11 cellular contexts compared by ENCODE assay signal in the genomic region with DNA sequence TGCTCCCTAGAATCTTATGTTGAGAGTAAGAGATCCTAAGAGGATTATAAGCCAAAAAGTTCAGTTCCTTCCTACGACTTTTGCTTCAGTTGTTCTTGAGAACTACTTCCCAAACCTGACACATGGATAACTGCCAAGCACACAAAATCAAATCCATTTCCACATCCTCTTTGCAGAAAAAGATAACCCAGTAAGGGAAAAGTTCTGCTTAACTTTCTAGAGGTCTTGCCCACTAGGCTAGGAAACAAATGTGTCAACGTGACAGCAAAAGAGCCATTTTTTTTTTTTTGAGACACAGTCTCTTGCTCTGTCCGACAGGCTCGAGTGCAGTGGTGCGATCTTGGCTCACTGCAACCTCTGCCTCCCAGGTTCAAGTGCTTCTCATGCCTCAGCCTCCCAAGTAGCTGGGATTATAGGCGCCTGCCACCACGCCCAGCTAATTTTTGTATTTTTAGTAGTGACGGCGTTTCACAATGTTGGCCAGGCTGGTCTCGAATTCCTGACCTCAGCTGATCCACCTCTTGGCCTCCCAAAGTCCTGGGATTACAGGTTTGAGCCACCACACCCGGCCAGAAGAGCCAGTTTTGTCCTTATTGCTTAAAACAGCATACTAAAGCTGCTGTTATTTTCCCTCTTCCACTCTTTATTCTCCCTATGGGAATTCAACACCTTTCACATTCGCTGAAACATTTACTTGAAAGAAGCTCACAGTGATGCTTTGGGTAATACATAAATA. TPM values are rescaled to one million over a fixed set of nuclear protein-coding genes. Genes with fewer than 3 reads are reported as not detected.
DNase-seq lines count a peak whose midpoint lies in the region; ATAC-seq, FAIRE-seq and TF ChIP-seq lines count a peak whose summit lies in the region.
"Had no signal": no experiment of that assay in that cellular context is flagged by ENCODE, and none has a peak within 500 bp of the region (broad histone marks: within the 10 kb centered on the region; RNA-seq: fewer than 3 reads in every experiment).

No MANE protein-coding gene starts in this region.

- TF ChIP-seq RAD21 in K562 (CRISPR knock-in tag; conservative IDR thresholded peaks at IDR 0.05 in 1 of 2, IDR thresholded peaks at IDR 0.05 in 1 of 2), result no peak

- no TSS peak for BruUV-seq in K562 (replicated peaks; lab: Mats Ljungman, UMichigan)

- H3K9me3 ChIP-seq in K562 (replicated peaks; ENCODE audit: control insufficient read depth, insufficient read depth, low read depth, low read length), result no peaks in the 10 kb centered on the region
- no peaks in the 10 kb centered on the region for H3K9me3 ChIP-seq in right atrium auricular region

- peak overlapping the region in 2 of 3 donors; percentile 32 to 43 for H3K27ac Mint-ChIP-seq in IgD-negative memory B cell
- H3K27ac Mint-ChIP-seq in stimulated activated effector memory CD8-positive, alpha-beta T cell treated with anti-CD3 and anti-CD28 coated beads, Interleukin-12 subunit alpha, Interleukin-12 subunit beta, amount 100 ng/mL, for 72 hours, result peak overlapping the region; percentile 23

- DNase-seq in K562 (ENCODE audit: extremely low read depth in 1 of 4, low spot score in 3 of 4) (no peak), right atrium auricular region (ENCODE audit: low spot score) (no peak), middle frontal gyrus (ENCODE audit: extremely low spot score, low spot score) (no peak), epidermal melanocyte (ENCODE audit: insufficient read length, low spot score) (no peak)
- DNase-seq in stimulated activated effector memory CD8-positive, alpha-beta T cell treated with anti-CD3 and anti-CD28 coated beads, Interleukin-12 subunit alpha, Interleukin-12 subunit beta, amount 100 ng/mL, for 72 hours (ENCODE audit: low spot score in 2 of 2), result no peak
- DNase-seq: caudate nucleus; hypothalamus; stimulated activated CD4-positive, alpha-beta T cell treated with anti-CD3 and anti-CD28 coated beads, Interleukin-4, amount 100 ng/mL, for 24 hours had no signal

- peak overlapping the region in 2 of 4 donors; percentile 23 to 42 for H3K4me3 Mint-ChIP-seq in IgD-negative memory B cell
- peak overlapping the region; percentile 8 for H3K4me3 Mint-ChIP-seq in stimulated activated effector memory CD8-positive, alpha-beta T cell treated with anti-CD3 and anti-CD28 coated beads, Interleukin-12 subunit alpha, Interleukin-12 subunit beta, amount 100 ng/mL, for 72 hours

- H3K79me2 ChIP-seq in K562 (ENCODE audit: control insufficient read depth, insufficient read depth, low read length), result peaks cover 100% of the 10 kb centered on the region

- POLR2A ChIA-PET in K562 (lab: Yijun Ruan, JAX), result interaction anchor here (0.7 to 2.1 kb wide), 10 partner anchors 8 to 73 kb away, joined by 3 to 13 read pairs (median 4); no protein-coding TSS in a partner anchor

- H3K27me3 ChIP-seq in K562 (ENCODE audit: control insufficient read depth in 2 of 2, insufficient read depth in 2 of 2, low read length in 2 of 2) (no peaks in the 10 kb centered on the region), right atrium auricular region (no peaks in the 10 kb centered on the region)

- FAIRE-seq in K562 (lab: Jason Lieb, UNC), result no peak
- FAIRE-seq: H1 had no signal

- H3K9me1 ChIP-seq in K562 (ENCODE audit: control insufficient read depth, insufficient read depth, low read length), result peaks cover 4% of the 10 kb centered on the region

- peak overlapping the region in 1 of 2 experiments; percentile 15; a peak in 1 of 4 replicates for H3K9ac ChIP-seq in K562 (ENCODE audit: insufficient read depth in 1 of 2, low read depth in 2 of 2, low read length in 2 of 2)

- in situ Hi-C loops in K562 (cut with MboI), result no loop called here

- no peak for TF ChIP-seq EP300 in K562 (IDR thresholded peaks at IDR 0.05; ENCODE audit: low read length)

- peaks cover 2% of the 10 kb centered on the region for H3K36me3 Mint-ChIP-seq in IgD-negative memory B cell
- H3K36me3 Mint-ChIP-seq in stimulated activated effector memory CD8-positive, alpha-beta T cell treated with anti-CD3 and anti-CD28 coated beads, Interleukin-12 subunit alpha, Interleukin-12 subunit beta, amount 100 ng/mL, for 72 hours, result peaks cover 89% of the 10 kb centered on the region

- no peaks in the 10 kb centered on the region for H3K9me3 Mint-ChIP-seq in IgD-negative memory B cell
- H3K9me3 Mint-ChIP-seq in stimulated activated effector memory CD8-positive, alpha-beta T cell treated with anti-CD3 and anti-CD28 coated beads, Interleukin-12 subunit alpha, Interleukin-12 subunit beta, amount 100 ng/mL, for 72 hours, result no peaks in the 10 kb centered on the region

- H2AFZ ChIP-seq in K562 (ENCODE audit: low read depth, low read length), result no peak overlapping the region

- H3K4me1 Mint-ChIP-seq in IgD-negative memory B cell, result peaks cover 44 to 64% (median 55%) of the 10 kb centered on the region in 3 donors
- peaks cover 74% of the 10 kb centered on the region for H3K4me1 Mint-ChIP-seq in stimulated activated effector memory CD8-positive, alpha-beta T cell treated with anti-CD3 and anti-CD28 coated beads, Interleukin-12 subunit alpha, Interleukin-12 subunit beta, amount 100 ng/mL, for 72 hours

- no peak for TF ChIP-seq POLR2A in K562 (conservative IDR thresholded peaks at IDR 0.05)

- CTCF ChIA-PET in K562 (lab: Yijun Ruan, JAX; ENCODE audit: low intra/inter-chr PET ratio), result no interaction called here

- H4K20me1 ChIP-seq in K562 (replicated peaks; ENCODE audit: control insufficient read depth, insufficient read depth, low read length), result peaks cover 26% of the 10 kb centered on the region

- H3K36me3 ChIP-seq in K562 (ENCODE audit: control insufficient read depth, insufficient read depth, low read length) (peaks cover 58% of the 10 kb centered on the region), right atrium auricular region (peaks cover 28% of the 10 kb centered on the region)

- no peaks in the 10 kb centered on the region for H3K27me3 Mint-ChIP-seq in IgD-negative memory B cell

- H3K4me3 ChIP-seq in K562 (no peak overlapping the region), right atrium auricular region (no peak overlapping the region)

- peak overlapping the region; percentile 29; the same call in 1 of the 3 replicates for H3K27ac ChIP-seq in K562 (ENCODE audit: extremely low read depth, low read depth, low read length)
- H3K27ac ChIP-seq in right atrium auricular region, result peak overlapping the region; percentile 57 to 60

- TF ChIP-seq CTCF in K562 (IDR thresholded peaks at IDR 0.05 in 2 of 3, conservative IDR thresholded peaks at IDR 0.05 in 1 of 3; ENCODE audit: insufficient read depth in 2 of 3, low read depth in 1 of 3, low read length in 3 of 3) (no peak), right atrium auricular region (IDR thresholded peaks at IDR 0.05) (no peak)

- WGBS in K562 (ENCODE audit: insufficient coverage, low coverage, missing lambda C conversion rate), result 45% methylated on average over 12 of the region's 12 CpGs

- H3K4me1 ChIP-seq in K562 (replicated peaks in 1 of 2; ENCODE audit: control insufficient read depth in 2 of 2, insufficient read depth in 2 of 2, low read length in 2 of 2) (peaks cover 12 to 28% of the 10 kb centered on the region in 2 experiments), right atrium auricular region (peaks cover 0 to 73% of the 10 kb centered on the region in 2 donors)

- intact Hi-C loops in K562 (cut with micrococcal nuclease), result no loop called here

- no peak overlapping the region for H3K4me2 ChIP-seq in K562 (ENCODE audit: insufficient read depth, low read length)

- ATAC-seq in K562 (peak; percentile 21), GM19455 (IDR thresholded peaks at IDR 0.05; ENCODE audit: unreplicated experiment) (no peak)
- ATAC-seq in stimulated activated effector memory CD8-positive, alpha-beta T cell treated with anti-CD3 and anti-CD28 coated beads, Interleukin-12 subunit alpha, Interleukin-12 subunit beta, amount 100 ng/mL, for 72 hours, result no peak

RNA-seq across cellular contexts. Expression of a gene that starts 24.2 kb away (rescaled TPM):
- 124 TPM for polyA plus RNA-seq in IgD-negative memory B cell
- total RNA-seq in K562 (2011; cell fraction: chromatin; rRNA removed; ENCODE audit: low replicate concordance), result 130 and 191 TPM in 2 replicates
- total RNA-seq in K562 (2011; cell fraction: nucleolus; rRNA removed), result 70.5 and 71.3 TPM in 2 replicates
- 97.4 and 136 TPM in 2 replicates for total RNA-seq in K562 (2011; cell fraction: nucleoplasm; rRNA removed)
- total RNA-seq in K562 (2014; rRNA removed), result 196 TPM in 2 replicates
- 192 and 220 TPM in 2 replicates for total RNA-seq in K562 (2014; rRNA removed; fragmentation: Illumina TruSeq; extraction: Trizol)
- 141 and 154 TPM in 2 replicates for total RNA-seq in K562 (2015; rRNA removed; fragmentation: Illumina TruSeq; extraction: Trizol)
- total RNA-seq in K562 (2021), result 186 and 196 TPM in 2 replicates
- 138 and 185 TPM in 2 replicates for polyA plus RNA-seq in K562 (2011; rRNA removed)
- polyA plus RNA-seq in K562 (2011; cell fraction: cytosol; rRNA removed), result 64.6 and 80.0 TPM in 2 replicates
- 60.4 and 64.4 TPM in 2 replicates for polyA plus RNA-seq in K562 (2011; cell fraction: nucleus; rRNA removed)
- polyA plus RNA-seq in K562 (2012), result 86.1 and 129 TPM in 2 replicates
- 120 and 133 TPM in 2 replicates for polyA plus RNA-seq in K562 (2014; fragmentation: Illumina TruSeq; extraction: Trizol)
- polyA plus RNA-seq in K562 (2014; fragmentation: Nextera tagmentation; extraction: Ambion mirVana), result 10 to 100 TPM; 49.1 to 63.3 TPM
- 116 and 117 TPM in 2 replicates for polyA plus RNA-seq in K562 (2014; rRNA removed)
- polyA minus RNA-seq in K562 (2011; rRNA and poly(A)+ RNA removed), result 262 and 295 TPM in 2 replicates
- polyA minus RNA-seq in K562 (2011; cell fraction: cytosol; rRNA and poly(A)+ RNA removed), result 105 and 106 TPM in 2 replicates
- 88.7 and 149 TPM in 2 replicates for polyA minus RNA-seq in K562 (2011; cell fraction: nucleus; rRNA and poly(A)+ RNA removed)
- 100 to 1,000 TPM; 171 to 192 TPM for total RNA-seq in right atrium auricular region

RNA-seq across cellular contexts. Expression of a gene that starts 54.3 kb away (rescaled TPM):
- polyA plus RNA-seq in IgD-negative memory B cell, result 0.36 TPM
- 0.11 TPM in 1 of 2 replicates, not detected in the other for total RNA-seq in K562 (2011; cell fraction: chromatin; rRNA removed; ENCODE audit: low replicate concordance)
- not detected in 2 replicates for total RNA-seq in K562 (2011; cell fraction: nucleolus; rRNA removed)
- total RNA-seq in K562 (2011; cell fraction: nucleoplasm; rRNA removed), result 0.15 TPM in 1 of 2 replicates, not detected in the other
- total RNA-seq in K562 (2014; rRNA removed), result 0.05 TPM in 1 of 2 replicates, not detected in the other
- total RNA-seq in K562 (2014; rRNA removed; fragmentation: Illumina TruSeq; extraction: Trizol), result 0.04 and 0.06 TPM in 2 replicates
- 0.14 TPM in 1 of 2 replicates, not detected in the other for total RNA-seq in K562 (2015; rRNA removed; fragmentation: Illumina TruSeq; extraction: Trizol)
- total RNA-seq in K562 (2021), result 0.27 and 0.51 TPM in 2 replicates
- polyA plus RNA-seq in K562 (2011; rRNA removed), result 0.04 TPM in 2 replicates
- 0.01 TPM in 2 replicates for polyA plus RNA-seq in K562 (2011; cell fraction: cytosol; rRNA removed)
- 0.09 TPM in 1 of 2 replicates, not detected in the other for polyA plus RNA-seq in K562 (2011; cell fraction: nucleus; rRNA removed)
- 0.05 and 0.21 TPM in 2 replicates for polyA plus RNA-seq in K562 (2012)
- 0.04 TPM in 1 of 2 replicates, not detected in the other for polyA plus RNA-seq in K562 (2014; fragmentation: Illumina TruSeq; extraction: Trizol)
- under 1 TPM; 0.17 to 0.25 TPM for polyA plus RNA-seq in K562 (2014; fragmentation: Nextera tagmentation; extraction: Ambion mirVana)
- polyA plus RNA-seq in K562 (2014; rRNA removed), result 0.01 TPM in 1 of 2 replicates, not detected in the other
- not detected in 2 replicates for polyA minus RNA-seq in K562 (2011; rRNA and poly(A)+ RNA removed)
- 2.0 TPM in 1 of 2 replicates, not detected in the other for polyA minus RNA-seq in K562 (2011; cell fraction: cytosol; rRNA and poly(A)+ RNA removed)
- polyA minus RNA-seq in K562 (2011; cell fraction: nucleus; rRNA and poly(A)+ RNA removed), result 0.13 TPM in 1 of 2 replicates, not detected in the other
- total RNA-seq in right atrium auricular region, result 10 to 100 TPM; 11.0 to 13.7 TPM

Comparison
In these comparisons a context has a peak if more than half of its experiments do, and no peak if none do; other contexts are left out.
1. RNA of a gene that starts 54.3 kb away (total RNA-seq): 11.0 to 13.7 TPM in right atrium auricular region; 0.04 to 0.51 TPM in K562; every median in the first group is over 4 times any median in the second.